In the genomic region with DNA sequence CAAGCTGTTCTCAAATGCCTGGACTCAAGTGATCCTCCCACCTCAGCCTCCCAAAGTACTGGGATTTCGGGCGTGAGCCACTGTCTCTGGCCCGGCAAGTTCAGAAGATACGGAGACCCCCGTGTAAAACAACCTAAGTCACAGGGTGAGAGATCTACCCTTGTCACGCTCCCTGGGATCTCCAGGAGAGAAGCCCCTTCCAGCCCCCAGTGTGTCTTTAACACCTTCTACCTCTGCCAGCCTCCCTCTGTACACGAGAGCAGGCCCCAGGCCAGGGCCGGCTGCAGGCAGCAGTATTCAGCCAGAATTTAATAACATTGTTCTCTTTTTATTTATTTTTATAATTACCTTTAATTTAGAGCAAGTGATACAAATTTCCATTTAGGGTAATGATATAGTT, we compare ENCODE assay signal across 19 cellular contexts. TPM values are rescaled to one million over a fixed set of nuclear protein-coding genes. Genes with fewer than 3 reads are reported as not detected.
DNase-seq lines count a peak whose midpoint lies in the region; ATAC-seq and TF ChIP-seq lines count a peak whose summit lies in the region.
"Had no signal": no experiment of that assay in that cellular context is flagged by ENCODE, and none has a peak within 500 bp of the region (broad histone marks: within the 10 kb centered on the region; RNA-seq: fewer than 3 reads in every experiment).

No MANE protein-coding gene starts in this region.

- peaks cover 13% of the 10 kb centered on the region for H3K9me3 Mint-ChIP-seq in glutamatergic neuron (ENCODE audit: unreplicated experiment)
- peaks cover 0 to 2% (median 0%) of the 10 kb centered on the region in 9 donors for H3K9me3 Mint-ChIP-seq in naive thymus-derived CD8-positive, alpha-beta T cell

- peak overlapping the region; percentile 72; the same call in 1 of the 2 replicates for H3K27ac ChIP-seq in WERI-Rb-1
- H3K27ac ChIP-seq: BLaER1 had no signal

- ATAC-seq in naive thymus-derived CD8-positive, alpha-beta T cell: no peak
- ATAC-seq in GM18517 (IDR thresholded peaks at IDR 0.05; ENCODE audit: unreplicated experiment) (no peak), HG03280 (IDR thresholded peaks at IDR 0.05; ENCODE audit: unreplicated experiment) (no peak)

- H3K4me3 ChIP-seq in WERI-Rb-1 (ENCODE audit: low read depth, low read length): no peak overlapping the region
- H3K4me3 ChIP-seq: BLaER1 had no signal

- H3K9me3 ChIP-seq in WERI-Rb-1 (ENCODE audit: severe bottlenecking): no peaks in the 10 kb centered on the region
- H3K9me3 ChIP-seq: BE2C, BLaER1 had no signal

- TF ChIP-seq CTCF in WERI-Rb-1 (IDR thresholded peaks at IDR 0.05; ENCODE audit: low read depth, low read length) (no peak), glutamatergic neuron (IDR thresholded peaks at IDR 0.05; ENCODE audit: partially characterized antibody, unreplicated experiment) (no peak)

- DNase-seq in D341Med (ENCODE audit: low spot score) (peak; percentile 22), WERI-Rb-1 (no peak), glutamatergic neuron (no peak)
- no peak for DNase-seq in naive thymus-derived CD8-positive, alpha-beta T cell
- DNase-seq: 8988T; ACHN; BE2C; C1 segment of cervical spinal cord; CD4-positive, alpha-beta memory T cell; CD4-positive, CD25-positive, alpha-beta regulatory T cell; CD8-positive, alpha-beta memory T cell; COR-L47; DMS79 treated with DMSO at 0.1 percent for 48 hours; GF-D8 had no signal

- no peaks in the 10 kb centered on the region for H3K27me3 ChIP-seq in WERI-Rb-1 (ENCODE audit: insufficient read depth, low read depth, severe bottlenecking)
- H3K27me3 ChIP-seq: BE2C, BLaER1 had no signal

- H3K4me1 Mint-ChIP-seq in glutamatergic neuron (ENCODE audit: low read depth, unreplicated experiment): peaks cover 36% of the 10 kb centered on the region
- no peaks in the 10 kb centered on the region for H3K4me1 Mint-ChIP-seq in naive thymus-derived CD8-positive, alpha-beta T cell
- H3K4me1 Mint-ChIP-seq: CD14-positive monocyte; CD4-positive, alpha-beta memory T cell; CD4-positive, CD25-positive, alpha-beta regulatory T cell; CD8-positive, alpha-beta memory T cell had no signal

- H3K27me3 Mint-ChIP-seq in glutamatergic neuron (ENCODE audit: unreplicated experiment): peaks cover 9% of the 10 kb centered on the region
- peaks cover 17 to 23% (median 18%) of the 10 kb centered on the region in 5 donors for H3K27me3 Mint-ChIP-seq in naive thymus-derived CD8-positive, alpha-beta T cell
- H3K27me3 Mint-ChIP-seq: CD4-positive, CD25-positive, alpha-beta regulatory T cell had no signal

- peak overlapping the region; percentile 43 for H3K27ac Mint-ChIP-seq in glutamatergic neuron (ENCODE audit: unreplicated experiment)
- no peak overlapping the region for H3K27ac Mint-ChIP-seq in naive thymus-derived CD8-positive, alpha-beta T cell
- H3K27ac Mint-ChIP-seq: CD14-positive monocyte; CD4-positive, alpha-beta memory T cell; CD4-positive, CD25-positive, alpha-beta regulatory T cell; CD8-positive, alpha-beta memory T cell had no signal

- POLR2A ChIA-PET in naive thymus-derived CD8-positive, alpha-beta T cell (lab: Charles Lee): no interaction called here

- no peaks in the 10 kb centered on the region for H3K36me3 ChIP-seq in WERI-Rb-1
- H3K36me3 ChIP-seq: BE2C, BLaER1 had no signal

- H3K4me3 Mint-ChIP-seq in glutamatergic neuron (ENCODE audit: unreplicated experiment): no peak overlapping the region
- H3K4me3 Mint-ChIP-seq in naive thymus-derived CD8-positive, alpha-beta T cell: no peak overlapping the region
- H3K4me3 Mint-ChIP-seq: CD14-positive monocyte; CD4-positive, alpha-beta memory T cell; CD4-positive, CD25-positive, alpha-beta regulatory T cell; CD8-positive, alpha-beta memory T cell had no signal

- H3K36me3 Mint-ChIP-seq in glutamatergic neuron (ENCODE audit: unreplicated experiment): no peaks in the 10 kb centered on the region
- H3K36me3 Mint-ChIP-seq in naive thymus-derived CD8-positive, alpha-beta T cell: no peaks in the 10 kb centered on the region
- H3K36me3 Mint-ChIP-seq: CD14-positive monocyte; CD4-positive, alpha-beta memory T cell; CD4-positive, CD25-positive, alpha-beta regulatory T cell; CD8-positive, alpha-beta memory T cell had no signal

RNA-seq across cellular contexts. Expression of a gene that starts 49.4 kb away (rescaled TPM):
- total RNA-seq in glutamatergic neuron (ENCODE audit: unreplicated experiment): 24.9 TPM
- total RNA-seq in naive thymus-derived CD8-positive, alpha-beta T cell: not detected
- not detected for polyA plus RNA-seq in naive thymus-derived CD8-positive, alpha-beta T cell
- total RNA-seq: CD8-positive, alpha-beta memory T cell had no signal
- polyA plus RNA-seq: AG04450; CD14-positive monocyte; CD4-positive, alpha-beta memory T cell; CD8-positive, alpha-beta memory T cell had no signal

Comparison
In these comparisons a context has a peak if more than half of its experiments do, and no peak if none do; other contexts are left out.
1. RNA of a gene that starts 49.4 kb away (total RNA-seq): 24.9 TPM in glutamatergic neuron (single experiment); not detected in naive thymus-derived CD8-positive, alpha-beta T cell; every median in the first group is over 10 times any median in the second.